In genomic region chr2:211879323-211879722, GRCh38 we compare ENCODE assay signal across 1 cellular context.
TF ChIP-seq lines count a peak whose summit lies in the region.

No MANE protein-coding gene starts in this region.

TF ChIP-seq in GM23338, 12 proteins besides CTCF, POLR2A, EP300 and RAD21 (continued from another document):
- TF ChIP-seq ZNF462 (CRISPR knock-in tag; IDR thresholded peaks at IDR 0.05) (no peak), POLR2AphosphoS5 (IDR thresholded peaks at IDR 0.05; ENCODE audit: low read depth) (no peak), CREB1 (CRISPR knock-in tag; IDR thresholded peaks at IDR 0.05; ENCODE audit: low read depth) (no peak), EZH2 (IDR thresholded peaks at IDR 0.05; ENCODE audit: low read depth, unreplicated experiment) (no peak), JUNB (IDR thresholded peaks at IDR 0.05; ENCODE audit: unreplicated experiment) (no peak)
